18 cellular contexts compared by ENCODE assay signal in the genomic region with DNA sequence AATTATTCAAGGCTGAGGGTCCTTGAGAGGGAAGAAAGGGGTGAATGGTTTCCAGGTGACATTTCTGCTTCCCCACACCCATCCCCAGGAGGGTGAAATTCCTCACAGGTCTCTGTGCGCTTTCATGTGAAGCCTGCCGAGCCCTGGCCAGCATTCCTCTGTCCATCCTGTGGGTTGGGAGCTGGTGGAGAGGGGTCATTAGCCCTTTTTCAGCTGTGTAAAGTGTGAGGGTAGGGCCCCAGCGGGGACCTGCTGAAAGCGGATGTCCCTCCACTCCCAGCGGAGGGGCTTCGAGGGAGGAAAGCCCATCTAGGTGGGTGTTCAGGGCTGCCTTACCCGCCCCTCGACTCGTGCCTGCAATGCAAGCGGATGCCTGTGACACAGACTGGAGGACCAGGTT. TPM values are rescaled to one million over a fixed set of nuclear protein-coding genes. Genes with fewer than 3 reads are reported as not detected.
A peak's percentile ranks its signal among the peaks of the same experiment; 100 is the strongest.
DNase-seq lines count a peak whose midpoint lies in the region; ATAC-seq and TF ChIP-seq lines count a peak whose summit lies in the region.
"Had no signal": no experiment of that assay in that cellular context is flagged by ENCODE, and none has a peak within 500 bp of the region (broad histone marks: within the 10 kb centered on the region; RNA-seq: fewer than 3 reads in every experiment).

No MANE protein-coding gene starts in this region.

- peak overlapping the region; percentile 81 for H4K91ac ChIP-seq in trophoblast cell (ENCODE audit: low read depth, low read length)

- H2BK120ac ChIP-seq in trophoblast cell (ENCODE audit: insufficient read depth, low read length, poor library complexity) = peak overlapping the region; percentile 78

- no peak overlapping the region for H3K23ac ChIP-seq in trophoblast cell (ENCODE audit: low read length)

- H3K36me3 ChIP-seq in H7 (replicated peaks; ENCODE audit: control insufficient read depth, insufficient read depth, low read length) (no peaks in the 10 kb centered on the region), trophoblast cell (ENCODE audit: control insufficient read depth in 1 of 2, insufficient read depth in 2 of 2, low read length in 2 of 2) (no peaks in the 10 kb centered on the region)
- H3K36me3 ChIP-seq: BLaER1 had no signal

- no peak overlapping the region for H3K9ac ChIP-seq in trophoblast cell (ENCODE audit: low read length)
- H3K9ac ChIP-seq: BLaER1 had no signal

- peak overlapping the region; percentile 81 for H2BK12ac ChIP-seq in trophoblast cell (ENCODE audit: low read length)

- H3K4ac ChIP-seq in trophoblast cell (ENCODE audit: low read depth, low read length) = peak overlapping the region; percentile 18

- H2AK5ac ChIP-seq in trophoblast cell (ENCODE audit: low read length) = peak overlapping the region; percentile 51

- H3K4me1 ChIP-seq in trophoblast cell (ENCODE audit: control insufficient read depth in 1 of 2, insufficient read depth in 2 of 2, low read length in 2 of 2) = peaks cover 31 to 45% of the 10 kb centered on the region in 2 experiments

- peaks cover 47% of the 10 kb centered on the region for H3K79me1 ChIP-seq in trophoblast cell (ENCODE audit: low read length)

- H3K36me3 Mint-ChIP-seq in WTC11 = no peaks in the 10 kb centered on the region
- H3K36me3 Mint-ChIP-seq: CD4-positive, alpha-beta memory T cell had no signal

- no peak for TF ChIP-seq CTCF in WTC11 (IDR thresholded peaks at IDR 0.05)

- no peaks in the 10 kb centered on the region for H3K9me3 Mint-ChIP-seq in WTC11

- H3K4me3 ChIP-seq in H7 (ENCODE audit: insufficient read depth, low read depth, low read length) (no peak overlapping the region), trophoblast cell (ENCODE audit: low read depth, low read length) (no peak overlapping the region)
- H3K4me3 ChIP-seq: BLaER1 had no signal

- H3K27me3 ChIP-seq in H7 (ENCODE audit: control insufficient read depth, insufficient read depth, low read length) = peaks cover 29% of the 10 kb centered on the region
- no peaks in the 10 kb centered on the region for H3K27me3 ChIP-seq in trophoblast cell (ENCODE audit: insufficient read depth, low read length)

- ATAC-seq in WTC11 = peak; percentile 56
- ATAC-seq: SK-N-SH treated with all-trans-retinoic acid at 6 μM for 48 hours had no signal

- H3K4me3 Mint-ChIP-seq in WTC11 = no peak overlapping the region
- H3K4me3 Mint-ChIP-seq: CD4-positive, alpha-beta memory T cell had no signal

- no CpG with 5 or more reads among the region's 10 CpGs for WGBS in trophoblast cell (ENCODE audit: extremely low coverage, insufficient coverage, insufficient read length)

- peaks cover 5% of the 10 kb centered on the region for H3K79me2 ChIP-seq in trophoblast cell (ENCODE audit: control insufficient read depth, insufficient read depth, low read length, poor library complexity)

- H3K27ac Mint-ChIP-seq in WTC11 = no peak overlapping the region
- H3K27ac Mint-ChIP-seq: CD4-positive, alpha-beta memory T cell had no signal

- H3K4me2 ChIP-seq in trophoblast cell (ENCODE audit: low read length) = peak overlapping the region; percentile 9
- H3K4me2 ChIP-seq: BLaER1 had no signal

- H3K9me3 ChIP-seq in trophoblast cell (ENCODE audit: insufficient read depth, low read depth, low read length) = no peaks in the 10 kb centered on the region
- H3K9me3 ChIP-seq: BLaER1 had no signal

- DNase-seq in H7 = peak; percentile 82
- DNase-seq in WTC11 (ENCODE audit: low spot score) = peak; percentile 38
- peak; percentile 56 for DNase-seq in kidney tubule cell (ENCODE audit: low spot score)
- peak; percentile 70 to 83 for DNase-seq in trophoblast cell
- DNase-seq in NCI-H1694 (lab: John Stamatoyannopoulos, UW) = no peak
- DNase-seq in NCI-H446 (lab: John Stamatoyannopoulos, UW) = no peak
- no peak for DNase-seq in DMS 273 (lab: John Stamatoyannopoulos, UW; ENCODE audit: unreplicated experiment)
- DNase-seq: CD4-positive, alpha-beta memory T cell; GOT3; NCI-H1048; NCI-H1436 treated with DMSO at 0.1 percent for 48 hours; NCI-H2081; NCI-H510A treated with DMSO at 0.1 percent for 48 hours; NCI-H774; SHP77 treated with DMSO at 0.1 percent for 48 hours had no signal

- peak overlapping the region; percentile 38 for H3K18ac ChIP-seq in trophoblast cell (ENCODE audit: low read length)

- peak overlapping the region; percentile 59 for H3K14ac ChIP-seq in trophoblast cell (ENCODE audit: low read length)

- H2AFZ ChIP-seq in trophoblast cell (ENCODE audit: insufficient read depth, low read length, poor library complexity) = peak overlapping the region; percentile 12

- CTCF ChIA-PET in WTC11 (lab: Charles Lee) = interaction anchor here (0.6 to 2.1 kb wide), 8 partner anchors 17 to 83 kb away, joined by 3 to 13 read pairs (median 6); no protein-coding TSS in a partner anchor

- peaks cover 56% of the 10 kb centered on the region for H3K27me3 Mint-ChIP-seq in WTC11 (ENCODE audit: low read depth)

- POLR2A ChIA-PET in WTC11 (lab: Charles Lee) = interaction anchor here (0.6 kb wide), 1 partner anchor 22 kb away, joined by 5 read pairs; no protein-coding TSS in a partner anchor

- peak overlapping the region; percentile 23 for H2BK5ac ChIP-seq in trophoblast cell (ENCODE audit: low read depth, low read length, poor library complexity)

- H4K8ac ChIP-seq in trophoblast cell (ENCODE audit: low read depth, low read length) = peak overlapping the region; percentile 39

- H3K4me1 Mint-ChIP-seq in WTC11 = peaks cover 22% of the 10 kb centered on the region

- H3K27ac ChIP-seq in trophoblast cell (ENCODE audit: low read depth, low read length) = peak overlapping the region; percentile 83
- H3K27ac ChIP-seq: BLaER1 had no signal

- H4K12ac ChIP-seq in trophoblast cell (ENCODE audit: low read depth, low read length) = peak overlapping the region; percentile 1

TF ChIP-seq in WTC11, 78 proteins besides CTCF, POLR2A, EP300 and RAD21:
- no peak for TF ChIP-seq NFE2L1 (CRISPR knock-in tag; IDR thresholded peaks at IDR 0.05)
- TF ChIP-seq JAZF1 (CRISPR knock-in tag; IDR thresholded peaks at IDR 0.05) = no peak
- no peak for TF ChIP-seq FOXP4 (CRISPR knock-in tag; IDR thresholded peaks at IDR 0.05)
- TF ChIP-seq NR2C2 (CRISPR knock-in tag; IDR thresholded peaks at IDR 0.05) = no peak
- TF ChIP-seq TCF7 (CRISPR knock-in tag; IDR thresholded peaks at IDR 0.05; ENCODE audit: low read depth) = no peak
- TF ChIP-seq, protein P1, sequence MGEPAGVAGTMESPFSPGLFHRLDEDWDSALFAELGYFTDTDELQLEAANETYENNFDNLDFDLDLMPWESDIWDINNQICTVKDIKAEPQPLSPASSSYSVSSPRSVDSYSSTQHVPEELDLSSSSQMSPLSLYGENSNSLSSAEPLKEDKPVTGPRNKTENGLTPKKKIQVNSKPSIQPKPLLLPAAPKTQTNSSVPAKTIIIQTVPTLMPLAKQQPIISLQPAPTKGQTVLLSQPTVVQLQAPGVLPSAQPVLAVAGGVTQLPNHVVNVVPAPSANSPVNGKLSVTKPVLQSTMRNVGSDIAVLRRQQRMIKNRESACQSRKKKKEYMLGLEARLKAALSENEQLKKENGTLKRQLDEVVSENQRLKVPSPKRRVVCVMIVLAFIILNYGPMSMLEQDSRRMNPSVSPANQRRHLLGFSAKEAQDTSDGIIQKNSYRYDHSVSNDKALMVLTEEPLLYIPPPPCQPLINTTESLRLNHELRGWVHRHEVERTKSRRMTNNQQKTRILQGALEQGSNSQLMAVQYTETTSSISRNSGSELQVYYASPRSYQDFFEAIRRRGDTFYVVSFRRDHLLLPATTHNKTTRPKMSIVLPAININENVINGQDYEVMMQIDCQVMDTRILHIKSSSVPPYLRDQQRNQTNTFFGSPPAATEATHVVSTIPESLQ (CRISPR knock-in tag; IDR thresholded peaks at IDR 0.05) = no peak
- no peak for TF ChIP-seq RELA (CRISPR knock-in tag; IDR thresholded peaks at IDR 0.05; ENCODE audit: borderline replicate concordance)
- TF ChIP-seq ZNF512 (CRISPR knock-in tag; IDR thresholded peaks at IDR 0.05; ENCODE audit: borderline replicate concordance) = no peak
- TF ChIP-seq ZNF671 (CRISPR knock-in tag; IDR thresholded peaks at IDR 0.05) = no peak
- TF ChIP-seq HMGA2 (CRISPR knock-in tag; IDR thresholded peaks at IDR 0.05) = no peak

RNA-seq across cellular contexts. Expression of gene DLX4, which starts 53.3 kb away (rescaled TPM):
- total RNA-seq in H7 (2014; rRNA removed; shearing (Covaris generic)) = 1.0 and 1.1 TPM in 2 replicates
- total RNA-seq in WTC11 (2021) = 1.3 to 1.8 TPM (median 1.6 TPM) in 3 replicates
- 11.8 and 12.7 TPM in 2 replicates for polyA plus RNA-seq in trophoblast cell (2013)
- total RNA-seq: RPMI7951 had no signal

Comparison
In these comparisons a context has a peak if more than half of its experiments do, and no peak if none do; other contexts are left out.
1. DNase-seq: peak in H7 (single experiment), WTC11 (single experiment), kidney tubule cell (single experiment) and trophoblast cell (2 of 2); none in NCI-H1694 (single experiment), NCI-H446 (0 of 2) and DMS 273 (single experiment).